In genomic region chr2:101302016-101302415, GRCh38 we compare ENCODE assay signal across 1 cellular context.
TF ChIP-seq lines count a peak whose summit lies in the region.

No MANE protein-coding gene starts in this region.

TF ChIP-seq in WTC11, 78 proteins besides CTCF, POLR2A, EP300 and RAD21 (continued from another document):
- TF ChIP-seq ARID4B (CRISPR knock-in tag; IDR thresholded peaks at IDR 0.05; ENCODE audit: borderline replicate concordance) (no peak), NFYB (CRISPR knock-in tag; conservative IDR thresholded peaks at IDR 0.05; ENCODE audit: low read depth) (no peak), STAT6 (CRISPR knock-in tag; conservative IDR thresholded peaks at IDR 0.05; ENCODE audit: low read depth) (no peak), GTF2I (CRISPR knock-in tag; conservative IDR thresholded peaks at IDR 0.05) (no peak), ZBTB21 (CRISPR knock-in tag; IDR thresholded peaks at IDR 0.05; ENCODE audit: borderline replicate concordance) (no peak), ZSCAN18 (CRISPR knock-in tag; IDR thresholded peaks at IDR 0.05) (no peak), ZNF281 (CRISPR knock-in tag; IDR thresholded peaks at IDR 0.05) (no peak)
